18 cellular contexts compared by ENCODE assay signal in the genomic region with DNA sequence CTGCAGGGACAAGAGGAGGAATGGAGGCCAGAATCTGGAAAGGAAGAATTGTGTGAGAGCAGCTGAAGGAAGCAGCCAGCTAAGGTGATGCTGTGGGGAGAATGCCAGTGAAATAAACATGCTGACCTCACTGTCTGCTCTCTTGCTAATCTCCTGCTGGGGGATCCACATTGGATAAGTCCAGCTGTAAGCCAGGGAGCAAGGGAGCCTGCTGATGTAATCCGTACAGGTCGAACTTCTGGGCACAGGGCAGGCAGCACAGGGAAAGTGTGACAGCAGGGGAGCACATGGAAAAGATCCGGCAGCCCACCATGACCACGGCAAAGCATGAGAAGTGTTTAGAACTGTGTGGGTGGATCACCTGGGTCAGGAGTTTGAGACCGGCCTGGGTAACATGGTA.
"Had no signal": no experiment of that assay in that cellular context is flagged by ENCODE, and none has a peak within 500 bp of the region (broad histone marks: within the 10 kb centered on the region; RNA-seq: fewer than 3 reads in every experiment).

No MANE protein-coding gene starts in this region.

- H3K27me3 ChIP-seq: foreskin keratinocyte, sigmoid colon had no signal

- H3K4me1 ChIP-seq: foreskin keratinocyte, sigmoid colon had no signal

- FAIRE-seq: endothelial cell of umbilical vein had no signal

- H3K36me3 ChIP-seq: sigmoid colon, thoracic aorta had no signal

- H3K27ac ChIP-seq: foreskin keratinocyte, sigmoid colon, thoracic aorta had no signal

- ATAC-seq: activated CD8-positive, alpha-beta memory T cell treated with anti-CD3 and anti-CD28 coated beads, Interleukin-2, amount 10 ng/mL, durations not matched to agents 7 days and 5 days; foreskin keratinocyte; left ventricle myocardium superior; natural killer cell treated with Interleukin-12 subunit alpha and Interleukin-12 subunit beta and Interleukin-15 and Interleukin-18, amount 100 ng/mL, for 72 hours had no signal

- DNase-seq: activated CD4-positive, alpha-beta memory T cell treated with anti-CD3 and anti-CD28 coated beads for 36 hours; activated CD8-positive, alpha-beta memory T cell treated with anti-CD3 and anti-CD28 coated beads, Interleukin-2, amount 10 ng/mL, durations not matched to agents 7 days and 5 days; activated naive CD4-positive, alpha-beta T cell treated with anti-CD3 and anti-CD28 coated beads, Interleukin-2, amount 10 ng/mL, durations not matched to agents 7 days and 5 days; activated T-cell treated with anti-CD3 and anti-CD28 coated beads, Interleukin-2, amount 50 U/mL, for 1 hour; amniotic stem cell; cortex of kidney; effector CD4-positive, alpha-beta T cell; foreskin keratinocyte; kidney glomerular epithelial cell; left ventricle myocardium superior; mesenchymal stem cell; occipital lobe; sigmoid colon; stimulated activated CD4-positive, alpha-beta T cell treated with anti-CD3 and anti-CD28 coated beads, Interleukin-2, amount 100 ng/mL, for 24 hours; T-helper 1 cell had no signal

- H3K4me3 ChIP-seq: sigmoid colon, thoracic aorta had no signal

- H3K9me3 ChIP-seq: sigmoid colon, thoracic aorta had no signal
